ENCODE assay signal across 8 cellular contexts in the genomic region with DNA sequence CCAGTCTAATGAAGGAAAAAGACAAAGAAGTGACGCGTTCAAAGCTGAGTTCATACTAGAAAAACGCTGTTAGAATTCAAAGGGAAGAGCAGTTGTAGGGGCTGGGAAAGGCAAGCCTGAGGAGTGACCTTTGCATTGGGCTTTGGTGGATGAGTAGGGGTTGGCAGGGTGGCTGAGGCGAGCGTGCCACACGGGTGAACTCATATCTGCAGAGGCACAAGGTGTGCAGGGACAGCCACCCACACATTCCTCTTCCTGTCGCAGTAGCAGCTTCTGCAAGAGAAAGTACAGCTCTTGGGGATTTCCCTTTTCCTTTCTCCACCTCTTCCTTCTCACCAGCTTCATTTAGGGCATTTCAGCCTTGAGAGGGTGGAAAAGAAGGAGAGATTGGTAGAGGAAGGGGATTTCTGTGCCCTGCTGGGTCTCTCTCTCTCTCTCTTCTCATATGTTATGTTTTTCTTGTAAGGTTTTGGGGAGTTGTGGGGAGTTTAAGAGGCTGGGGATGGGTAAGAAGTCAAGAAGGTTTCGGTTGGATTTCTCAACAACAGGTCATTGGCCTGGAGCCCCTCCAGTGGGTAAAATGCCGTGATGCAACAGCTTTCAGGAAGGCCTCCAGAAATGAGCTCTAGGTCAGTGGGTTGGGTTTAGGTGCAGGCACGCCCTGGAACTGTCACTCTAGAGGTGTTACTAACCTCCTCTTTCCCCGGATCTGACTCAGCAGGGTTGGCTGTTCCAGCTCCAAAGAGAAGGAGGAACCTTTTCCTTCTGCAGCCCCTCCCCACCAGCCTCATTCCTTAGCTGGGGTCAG. TPM values are rescaled to one million over a fixed set of nuclear protein-coding genes. Genes with fewer than 3 reads are reported as not detected.
DNase-seq lines count a peak whose midpoint lies in the region; ATAC-seq lines count a peak whose summit lies in the region.

No MANE protein-coding gene starts in this region.

- H3K9ac ChIP-seq in mucosa of rectum (ENCODE audit: low read depth in 1 of 2, low read length in 2 of 2), result peak overlapping the region; percentile 55 to 64
- H3K9ac ChIP-seq in subcutaneous abdominal adipose tissue (ENCODE audit: low read length in 5 of 5), result peak overlapping the region in 1 of 5 donors; percentile 31

- DNase-seq in Caki2 (ENCODE audit: low read depth) (peak; percentile 95), LoVo (ENCODE audit: low spot score) (peak; percentile 80), dedifferentiated amniotic fluid mesenchymal stem cell (ENCODE audit: extremely low spot score) (peak; percentile 44)
- peak; percentile 13 for DNase-seq in activated CD4-positive, CD25-positive, alpha-beta regulatory T cell treated with anti-CD3 and anti-CD28 coated beads, Interleukin-2, amount 50 U/mL, for 16 hours (ENCODE audit: low read depth, low spot score)
- no peak for DNase-seq in effector CD8-positive, alpha-beta T cell (lab: John Stamatoyannopoulos, UW)

- H3K36me3 ChIP-seq in mucosa of rectum (ENCODE audit: control insufficient read depth in 2 of 2, insufficient read depth in 2 of 2, low read length in 2 of 2) (peaks cover 4 to 6% of the 10 kb centered on the region in 2 donors), subcutaneous abdominal adipose tissue (ENCODE audit: control insufficient read depth in 5 of 5, insufficient read depth in 5 of 5, low read length in 5 of 5) (peaks cover 0 to 6% (median 0%) of the 10 kb centered on the region in 5 donors)

- no peaks in the 10 kb centered on the region for H3K9me3 ChIP-seq in mucosa of rectum (ENCODE audit: control insufficient read depth in 2 of 2, low read length in 2 of 2)
- H3K9me3 ChIP-seq in subcutaneous abdominal adipose tissue (ENCODE audit: control insufficient read depth in 5 of 5, low read length in 5 of 5), result peaks cover 0 to 4% (median 0%) of the 10 kb centered on the region in 5 donors

- H3K27ac ChIP-seq in mucosa of rectum (ENCODE audit: low read depth in 2 of 2, low read length in 2 of 2) (peak overlapping the region; percentile 79 to 89), subcutaneous abdominal adipose tissue (ENCODE audit: low read depth, low read length) (peak overlapping the region; percentile 33)

- peak; percentile 42 for ATAC-seq in GM21576 (IDR thresholded peaks at IDR 0.05; ENCODE audit: unreplicated experiment)

- in situ Hi-C loops in Caki2 (cut with HindIII; ENCODE audit: low pct_unique_long_range_greater_than_20kb, low sequenced_read_pairs), result no loop called here

- H3K4me3 ChIP-seq in mucosa of rectum (ENCODE audit: low read length in 2 of 2), result peak overlapping the region; percentile 17 to 43
- H3K4me3 ChIP-seq in subcutaneous abdominal adipose tissue (ENCODE audit: low read depth in 1 of 5, low read length in 5 of 5), result peak overlapping the region in 1 of 5 donors; percentile 3

- H3K4me1 ChIP-seq in mucosa of rectum (ENCODE audit: control insufficient read depth in 2 of 2, insufficient read depth in 2 of 2, low read length in 2 of 2) (peaks cover 30 to 37% of the 10 kb centered on the region in 2 donors), subcutaneous abdominal adipose tissue (ENCODE audit: control insufficient read depth in 5 of 5, insufficient read depth in 5 of 5, low read length in 5 of 5) (peaks cover 12 to 73% (median 60%) of the 10 kb centered on the region in 5 donors)

- no peaks in the 10 kb centered on the region for H3K27me3 ChIP-seq in mucosa of rectum (ENCODE audit: control insufficient read depth in 2 of 2, insufficient read depth in 2 of 2, low read length in 2 of 2)
- H3K27me3 ChIP-seq in subcutaneous abdominal adipose tissue (ENCODE audit: control insufficient read depth in 5 of 5, insufficient read depth in 4 of 5, low read length in 5 of 5), result peaks cover 0 to 5% (median 0%) of the 10 kb centered on the region in 5 donors

RNA-seq across cellular contexts. Expression of a gene that starts 40.1 kb away (rescaled TPM):
- total RNA-seq in Caki2 (2014; rRNA removed; shearing (Covaris generic); ENCODE audit: low replicate concordance), result 212 and 233 TPM in 2 replicates
